In genomic region chr7:69764071-69764470, GRCh38 we compare ENCODE assay signal across 12 cellular contexts.
"Had no signal": no experiment of that assay in that cellular context is flagged by ENCODE, and none has a peak within 500 bp of the region (broad histone marks: within the 10 kb centered on the region; RNA-seq: fewer than 3 reads in every experiment).

No MANE protein-coding gene starts in this region.

- H3K9me3 ChIP-seq: adrenal gland, gastroesophageal sphincter, left lung, ovary had no signal

- H3K36me3 ChIP-seq: adrenal gland, gastroesophageal sphincter, left lung, ovary had no signal

- DNase-seq: activated CD4-positive, alpha-beta T cell treated with anti-CD3 and anti-CD28 coated beads, Interleukin-2, amount 50 U/mL, for 1 hour; activated naive CD4-positive, alpha-beta T cell treated with anti-CD3 and anti-CD28 coated beads, Interleukin-2, amount 50 U/mL, for 16 hours; activated T-cell treated with anti-CD3 and anti-CD28 coated beads, Interleukin-2, amount 50 U/mL, for 1 hour; central memory CD4-positive, alpha-beta T cell; effector memory CD8-positive, alpha-beta T cell; islet precursor cell; left lung; natural killer cell; ovary; stimulated activated CD4-positive, alpha-beta T cell treated with anti-CD3 and anti-CD28 coated beads, Interleukin-2, amount 100 ng/mL, for 48 hours had no signal

- H3K4me1 ChIP-seq: left lung had no signal

- H3K4me3 ChIP-seq: adrenal gland, gastroesophageal sphincter, left lung, ovary had no signal

- H3K27ac ChIP-seq: adrenal gland, gastroesophageal sphincter, left lung, ovary had no signal

- H3K27me3 ChIP-seq: adrenal gland, gastroesophageal sphincter, left lung, ovary had no signal

- ATAC-seq: effector memory CD8-positive, alpha-beta T cell; gastroesophageal sphincter; left lung; natural killer cell had no signal
